28 cellular contexts compared by ENCODE assay signal in genomic region chr2:65842104-65842503, GRCh38.
"Had no signal": no experiment of that assay in that cellular context is flagged by ENCODE, and none has a peak within 500 bp of the region (broad histone marks: within the 10 kb centered on the region; RNA-seq: fewer than 3 reads in every experiment).

No MANE protein-coding gene starts in this region.

- H3K27me3 ChIP-seq: neural progenitor cell, ovary, spleen, stomach, thyroid gland, tibial nerve, upper lobe of left lung, vagina had no signal

- H3K9me3 Mint-ChIP-seq: stimulated activated effector memory CD8-positive, alpha-beta T cell treated with anti-CD3 and anti-CD28 coated beads, Interleukin-12 subunit alpha, Interleukin-12 subunit beta, amount 100 ng/mL, for 72 hours had no signal

- ATAC-seq: natural killer cell; psoas muscle; right cardiac atrium; sciatic nerve; stimulated activated effector memory CD8-positive, alpha-beta T cell treated with anti-CD3 and anti-CD28 coated beads, Interleukin-12 subunit alpha, Interleukin-12 subunit beta, amount 100 ng/mL, for 72 hours had no signal

- H3K4me1 ChIP-seq: neural progenitor cell, parathyroid adenoma, psoas muscle, spleen, stomach, thyroid gland, tibial nerve, upper lobe of left lung, vagina had no signal

- H3K27me3 Mint-ChIP-seq: stimulated activated naive B cell treated with anti-CD40 and anti-IgM and Interleukin-4, amounts not matched to agents 10 μg/mL and 1 μg/mL and 100 μg/mL, for 72 hours; stimulated activated naive CD8-positive, alpha-beta T cell treated with anti-CD3 and anti-CD28 coated beads, Interleukin-15, Interleukin-2, amounts not matched to agents 100 ng/mL and 50 ng/mL, for 24 hours had no signal

- H3K27ac ChIP-seq: neural progenitor cell, ovary, parathyroid adenoma, psoas muscle, skin epidermis, spleen, stomach, thoracic aorta, thyroid gland, tibial nerve, upper lobe of left lung, vagina had no signal

- H3K4me3 ChIP-seq: neural progenitor cell, ovary, psoas muscle, skin epidermis, smooth muscle cell, spleen, stomach, thoracic aorta, thyroid gland, tibial nerve, upper lobe of left lung, vagina had no signal

- DNase-seq: natural killer cell; occipital lobe; ovary; posterior cingulate gyrus; psoas muscle; right cardiac atrium; spleen; stimulated activated CD4-positive, alpha-beta T cell treated with anti-CD3 and anti-CD28 coated beads, Interleukin-12 subunit alpha, Interleukin-12 subunit beta, amount 100 ng/mL, for 4 hours; stimulated activated CD4-positive, alpha-beta T cell treated with anti-CD3 and anti-CD28 coated beads, Interleukin-2, amount 100 ng/mL, for 24 hours; stimulated activated CD4-positive, alpha-beta T cell treated with anti-CD3 and anti-CD28 coated beads, Interleukin-2, amount 100 ng/mL, for 48 hours; stimulated activated CD4-positive, alpha-beta T cell treated with anti-CD3 and anti-CD28 coated beads, Interleukin-4, amount 100 ng/mL, for 24 hours; stimulated activated naive B cell treated with anti-CD40 and anti-IgM and Interleukin-4, amounts not matched to agents 10 μg/mL and 1 μg/mL and 100 μg/mL, for 72 hours; stimulated activated naive CD4-positive, alpha-beta T cell treated with Interleukin-2 at 50 U/mL for 16 hours; stomach; thyroid gland had no signal

- H3K9ac ChIP-seq: neural progenitor cell, parathyroid adenoma had no signal

- H3K9me3 ChIP-seq: ovary, psoas muscle, thoracic aorta, thyroid gland, tibial nerve, upper lobe of left lung, vagina had no signal

- H3K4me3 Mint-ChIP-seq: natural killer cell; nephron; neural progenitor cell; stimulated activated effector memory CD8-positive, alpha-beta T cell treated with anti-CD3 and anti-CD28 coated beads, Interleukin-12 subunit alpha, Interleukin-12 subunit beta, amount 100 ng/mL, for 72 hours; stimulated activated naive B cell treated with anti-CD40 and anti-IgM and Interleukin-4, amounts not matched to agents 10 μg/mL and 1 μg/mL and 100 μg/mL, for 72 hours; stimulated activated naive CD8-positive, alpha-beta T cell treated with anti-CD3 and anti-CD28 coated beads, Interleukin-15, Interleukin-2, amounts not matched to agents 100 ng/mL and 50 ng/mL, for 24 hours had no signal

- H3K4me1 Mint-ChIP-seq: natural killer cell; stimulated activated effector memory CD8-positive, alpha-beta T cell treated with anti-CD3 and anti-CD28 coated beads, Interleukin-12 subunit alpha, Interleukin-12 subunit beta, amount 100 ng/mL, for 72 hours; stimulated activated naive B cell treated with anti-CD40 and anti-IgM and Interleukin-4, amounts not matched to agents 10 μg/mL and 1 μg/mL and 100 μg/mL, for 72 hours had no signal

- H3K36me3 Mint-ChIP-seq: natural killer cell; stimulated activated effector memory CD8-positive, alpha-beta T cell treated with anti-CD3 and anti-CD28 coated beads, Interleukin-12 subunit alpha, Interleukin-12 subunit beta, amount 100 ng/mL, for 72 hours; stimulated activated naive B cell treated with anti-CD40 and anti-IgM and Interleukin-4, amounts not matched to agents 10 μg/mL and 1 μg/mL and 100 μg/mL, for 72 hours had no signal

- H3K36me3 ChIP-seq: neural progenitor cell, ovary, spleen, stomach, thoracic aorta, thyroid gland, tibial nerve, upper lobe of left lung, vagina had no signal

- H3K27ac Mint-ChIP-seq: natural killer cell; nephron; neural progenitor cell; progenitor cell of endocrine pancreas; stimulated activated effector memory CD8-positive, alpha-beta T cell treated with anti-CD3 and anti-CD28 coated beads, Interleukin-12 subunit alpha, Interleukin-12 subunit beta, amount 100 ng/mL, for 72 hours; stimulated activated naive B cell treated with anti-CD40 and anti-IgM and Interleukin-4, amounts not matched to agents 10 μg/mL and 1 μg/mL and 100 μg/mL, for 72 hours; stimulated activated naive CD8-positive, alpha-beta T cell treated with anti-CD3 and anti-CD28 coated beads, Interleukin-15, Interleukin-2, amounts not matched to agents 100 ng/mL and 50 ng/mL, for 24 hours had no signal
